ENCODE assay signal across 1 cellular context in the genomic region with DNA sequence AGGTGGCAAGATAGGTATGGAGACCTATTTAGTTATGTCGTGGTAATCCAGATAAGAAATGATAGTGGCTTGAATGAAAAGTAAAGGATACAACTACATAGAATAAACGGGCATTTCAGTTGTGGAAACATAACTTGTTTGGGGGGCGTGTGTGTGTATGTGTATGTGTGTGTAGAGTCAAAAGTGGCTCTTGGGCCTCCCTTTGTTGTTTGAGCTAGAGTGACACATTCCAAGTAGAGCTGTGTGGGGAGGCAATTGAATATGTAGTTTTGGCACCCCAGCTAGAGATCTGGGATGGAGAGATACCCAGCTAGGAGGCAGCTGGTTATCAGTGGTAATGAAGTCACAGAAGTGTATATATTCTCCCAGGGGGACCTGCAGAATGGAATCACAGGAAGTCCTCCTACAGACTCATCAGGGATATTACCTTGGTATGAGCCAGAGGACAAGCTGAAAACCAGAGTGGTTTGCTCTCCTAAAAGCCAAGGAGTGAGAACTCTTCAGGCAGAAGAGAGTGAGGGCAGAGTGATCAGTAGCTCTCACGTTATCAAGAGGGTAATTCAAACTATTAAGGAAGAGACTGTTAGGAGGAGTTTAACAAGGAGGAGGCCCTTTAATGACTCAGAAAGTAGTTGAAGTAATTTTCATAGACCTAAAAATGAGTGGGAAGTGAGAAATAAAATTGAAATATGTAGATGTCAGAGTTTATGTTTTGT.
TF ChIP-seq lines count a peak whose summit lies in the region.

No MANE protein-coding gene starts in this region.

TF ChIP-seq in K562, 482 proteins besides CTCF, POLR2A, EP300 and RAD21 (continued from another document and continues in another):
- TF ChIP-seq, protein P1, sequence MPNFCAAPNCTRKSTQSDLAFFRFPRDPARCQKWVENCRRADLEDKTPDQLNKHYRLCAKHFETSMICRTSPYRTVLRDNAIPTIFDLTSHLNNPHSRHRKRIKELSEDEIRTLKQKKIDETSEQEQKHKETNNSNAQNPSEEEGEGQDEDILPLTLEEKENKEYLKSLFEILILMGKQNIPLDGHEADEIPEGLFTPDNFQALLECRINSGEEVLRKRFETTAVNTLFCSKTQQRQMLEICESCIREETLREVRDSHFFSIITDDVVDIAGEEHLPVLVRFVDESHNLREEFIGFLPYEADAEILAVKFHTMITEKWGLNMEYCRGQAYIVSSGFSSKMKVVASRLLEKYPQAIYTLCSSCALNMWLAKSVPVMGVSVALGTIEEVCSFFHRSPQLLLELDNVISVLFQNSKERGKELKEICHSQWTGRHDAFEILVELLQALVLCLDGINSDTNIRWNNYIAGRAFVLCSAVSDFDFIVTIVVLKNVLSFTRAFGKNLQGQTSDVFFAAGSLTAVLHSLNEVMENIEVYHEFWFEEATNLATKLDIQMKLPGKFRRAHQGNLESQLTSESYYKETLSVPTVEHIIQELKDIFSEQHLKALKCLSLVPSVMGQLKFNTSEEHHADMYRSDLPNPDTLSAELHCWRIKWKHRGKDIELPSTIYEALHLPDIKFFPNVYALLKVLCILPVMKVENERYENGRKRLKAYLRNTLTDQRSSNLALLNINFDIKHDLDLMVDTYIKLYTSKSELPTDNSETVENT (CRISPR knock-in tag; IDR thresholded peaks at IDR 0.05) = no peak
- TF ChIP-seq ZNF639 (CRISPR knock-in tag; conservative IDR thresholded peaks at IDR 0.05 in 1 of 2, IDR thresholded peaks at IDR 0.05 in 1 of 2) (0 out of 4 replicates have a peak, but pooled peaks of 1 of the 2 experiments have one; percentile 47), HDAC1 (IDR thresholded peaks at IDR 0.05) (peak; percentile 7 to 73; a peak in 3 of 4 replicates), JUN (IDR thresholded peaks at IDR 0.05; ENCODE audit: borderline replicate concordance, low read depth, low read length) (peak; percentile 58), JUN (CRISPR knock-in tag; IDR thresholded peaks at IDR 0.05; ENCODE audit: borderline replicate concordance) (no peak), SMAD3 (CRISPR knock-in tag; conservative IDR thresholded peaks at IDR 0.05) (no peak), ZFP1 (CRISPR knock-in tag; IDR thresholded peaks at IDR 0.05) (no peak), CCAR2 (IDR thresholded peaks at IDR 0.05; ENCODE audit: low read depth, low read length) (no peak), GTF2E2 (tag; IDR thresholded peaks at IDR 0.05) (no peak), KLF13 (tag; IDR thresholded peaks at IDR 0.05; ENCODE audit: borderline replicate concordance, low read depth) (no peak), POU5F1 (IDR thresholded peaks at IDR 0.05; ENCODE audit: borderline replicate concordance, low read depth, low read length, partially characterized antibody) (no peak), NCOA2 (IDR thresholded peaks at IDR 0.05; ENCODE audit: partially characterized antibody in 2 of 2) (no peak), MYBL2 (IDR thresholded peaks at IDR 0.05; ENCODE audit: low read depth) (no peak), MYBL2 (CRISPR knock-in tag; IDR thresholded peaks at IDR 0.05; ENCODE audit: borderline replicate concordance) (no peak), RUNX1 (IDR thresholded peaks at IDR 0.05; ENCODE audit: low read depth) (0 out of 2 replicates have a peak, but pooled peaks have one; percentile 69), EWSR1 (IDR thresholded peaks at IDR 0.05; ENCODE audit: borderline replicate concordance, low read depth, partially characterized antibody) (no peak), WHSC1 (IDR thresholded peaks at IDR 0.05; ENCODE audit: low read length) (no peak), ZC3H8 (IDR thresholded peaks at IDR 0.05) (no peak), CREBBP (IDR thresholded peaks at IDR 0.05; ENCODE audit: low read depth, low read length) (no peak), ZNF76 (CRISPR knock-in tag; IDR thresholded peaks at IDR 0.05; ENCODE audit: borderline replicate concordance) (no peak), SUPT5H (IDR thresholded peaks at IDR 0.05) (peak; percentile 49), ZNF280B (CRISPR knock-in tag; IDR thresholded peaks at IDR 0.05) (no peak), TBP (optimal IDR thresholded peaks at IDR 0.05; ENCODE audit: low read depth, low read length) (peak; percentile 67), TFE3 (CRISPR knock-in tag; IDR thresholded peaks at IDR 0.05) (no peak), ZSCAN32 (CRISPR knock-in tag; IDR thresholded peaks at IDR 0.05) (no peak), EZH2 (IDR thresholded peaks at IDR 0.05; ENCODE audit: borderline replicate concordance, low read depth, low read length) (no peak), PHB (CRISPR knock-in tag; IDR thresholded peaks at IDR 0.05) (no peak), ASH1L (IDR thresholded peaks at IDR 0.05; ENCODE audit: borderline replicate concordance, low read depth, partially characterized antibody) (no peak), PREB (CRISPR knock-in tag; IDR thresholded peaks at IDR 0.05) (no peak), SRSF7 (optimal IDR thresholded peaks at IDR 0.05; ENCODE audit: low read depth, low read length) (no peak), RFX1 (IDR thresholded peaks at IDR 0.05) (no peak), NCOA4 (IDR thresholded peaks at IDR 0.05; ENCODE audit: partially characterized antibody) (peak; percentile 43), ZNF717 (CRISPR knock-in tag; IDR thresholded peaks at IDR 0.05) (no peak), SMARCB1 (IDR thresholded peaks at IDR 0.05; ENCODE audit: insufficient read length, low read depth) (no peak), ZNF184 (CRISPR knock-in tag; IDR thresholded peaks at IDR 0.05) (no peak), ARNT (IDR thresholded peaks at IDR 0.05) (peak; percentile 83; a peak in 3 of 4 replicates), ZBTB7A (IDR thresholded peaks at IDR 0.05; ENCODE audit: borderline replicate concordance, control insufficient read depth, low read depth, low read length) (no peak)
- TF ChIP-seq, protein P2, sequence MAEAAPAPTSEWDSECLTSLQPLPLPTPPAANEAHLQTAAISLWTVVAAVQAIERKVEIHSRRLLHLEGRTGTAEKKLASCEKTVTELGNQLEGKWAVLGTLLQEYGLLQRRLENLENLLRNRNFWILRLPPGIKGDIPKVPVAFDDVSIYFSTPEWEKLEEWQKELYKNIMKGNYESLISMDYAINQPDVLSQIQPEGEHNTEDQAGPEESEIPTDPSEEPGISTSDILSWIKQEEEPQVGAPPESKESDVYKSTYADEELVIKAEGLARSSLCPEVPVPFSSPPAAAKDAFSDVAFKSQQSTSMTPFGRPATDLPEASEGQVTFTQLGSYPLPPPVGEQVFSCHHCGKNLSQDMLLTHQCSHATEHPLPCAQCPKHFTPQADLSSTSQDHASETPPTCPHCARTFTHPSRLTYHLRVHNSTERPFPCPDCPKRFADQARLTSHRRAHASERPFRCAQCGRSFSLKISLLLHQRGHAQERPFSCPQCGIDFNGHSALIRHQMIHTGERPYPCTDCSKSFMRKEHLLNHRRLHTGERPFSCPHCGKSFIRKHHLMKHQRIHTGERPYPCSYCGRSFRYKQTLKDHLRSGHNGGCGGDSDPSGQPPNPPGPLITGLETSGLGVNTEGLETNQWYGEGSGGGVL (CRISPR knock-in tag; IDR thresholded peaks at IDR 0.05) = no peak
- TF ChIP-seq, protein P3, sequence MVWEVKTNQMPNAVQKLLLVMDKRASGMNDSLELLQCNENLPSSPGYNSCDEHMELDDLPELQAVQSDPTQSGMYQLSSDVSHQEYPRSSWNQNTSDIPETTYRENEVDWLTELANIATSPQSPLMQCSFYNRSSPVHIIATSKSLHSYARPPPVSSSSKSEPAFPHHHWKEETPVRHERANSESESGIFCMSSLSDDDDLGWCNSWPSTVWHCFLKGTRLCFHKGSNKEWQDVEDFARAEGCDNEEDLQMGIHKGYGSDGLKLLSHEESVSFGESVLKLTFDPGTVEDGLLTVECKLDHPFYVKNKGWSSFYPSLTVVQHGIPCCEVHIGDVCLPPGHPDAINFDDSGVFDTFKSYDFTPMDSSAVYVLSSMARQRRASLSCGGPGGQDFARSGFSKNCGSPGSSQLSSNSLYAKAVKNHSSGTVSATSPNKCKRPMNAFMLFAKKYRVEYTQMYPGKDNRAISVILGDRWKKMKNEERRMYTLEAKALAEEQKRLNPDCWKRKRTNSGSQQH (CRISPR knock-in tag; IDR thresholded peaks at IDR 0.05) = no peak
- TF ChIP-seq, protein P4, sequence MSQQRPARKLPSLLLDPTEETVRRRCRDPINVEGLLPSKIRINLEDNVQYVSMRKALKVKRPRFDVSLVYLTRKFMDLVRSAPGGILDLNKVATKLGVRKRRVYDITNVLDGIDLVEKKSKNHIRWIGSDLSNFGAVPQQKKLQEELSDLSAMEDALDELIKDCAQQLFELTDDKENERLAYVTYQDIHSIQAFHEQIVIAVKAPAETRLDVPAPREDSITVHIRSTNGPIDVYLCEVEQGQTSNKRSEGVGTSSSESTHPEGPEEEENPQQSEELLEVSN (IDR thresholded peaks at IDR 0.05; ENCODE audit: borderline replicate concordance in 1 of 2, extremely low read depth in 1 of 2, insufficient read depth in 1 of 2, insufficient read length in 1 of 2, low read depth in 1 of 2, low read length in 1 of 2, poor library complexity in 1 of 2, severe bottlenecking in 1 of 2) = no peak
- TF ChIP-seq, protein P5, sequence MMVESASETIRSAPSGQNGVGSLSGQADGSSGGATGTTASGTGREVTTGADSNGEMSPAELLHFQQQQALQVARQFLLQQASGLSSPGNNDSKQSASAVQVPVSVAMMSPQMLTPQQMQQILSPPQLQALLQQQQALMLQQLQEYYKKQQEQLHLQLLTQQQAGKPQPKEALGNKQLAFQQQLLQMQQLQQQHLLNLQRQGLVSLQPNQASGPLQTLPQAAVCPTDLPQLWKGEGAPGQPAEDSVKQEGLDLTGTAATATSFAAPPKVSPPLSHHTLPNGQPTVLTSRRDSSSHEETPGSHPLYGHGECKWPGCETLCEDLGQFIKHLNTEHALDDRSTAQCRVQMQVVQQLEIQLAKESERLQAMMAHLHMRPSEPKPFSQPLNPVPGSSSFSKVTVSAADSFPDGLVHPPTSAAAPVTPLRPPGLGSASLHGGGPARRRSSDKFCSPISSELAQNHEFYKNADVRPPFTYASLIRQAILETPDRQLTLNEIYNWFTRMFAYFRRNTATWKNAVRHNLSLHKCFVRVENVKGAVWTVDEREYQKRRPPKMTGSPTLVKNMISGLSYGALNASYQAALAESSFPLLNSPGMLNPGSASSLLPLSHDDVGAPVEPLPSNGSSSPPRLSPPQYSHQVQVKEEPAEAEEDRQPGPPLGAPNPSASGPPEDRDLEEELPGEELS (CRISPR knock-in tag; IDR thresholded peaks at IDR 0.05; ENCODE audit: borderline replicate concordance) = no peak
- TF ChIP-seq, protein P6, sequence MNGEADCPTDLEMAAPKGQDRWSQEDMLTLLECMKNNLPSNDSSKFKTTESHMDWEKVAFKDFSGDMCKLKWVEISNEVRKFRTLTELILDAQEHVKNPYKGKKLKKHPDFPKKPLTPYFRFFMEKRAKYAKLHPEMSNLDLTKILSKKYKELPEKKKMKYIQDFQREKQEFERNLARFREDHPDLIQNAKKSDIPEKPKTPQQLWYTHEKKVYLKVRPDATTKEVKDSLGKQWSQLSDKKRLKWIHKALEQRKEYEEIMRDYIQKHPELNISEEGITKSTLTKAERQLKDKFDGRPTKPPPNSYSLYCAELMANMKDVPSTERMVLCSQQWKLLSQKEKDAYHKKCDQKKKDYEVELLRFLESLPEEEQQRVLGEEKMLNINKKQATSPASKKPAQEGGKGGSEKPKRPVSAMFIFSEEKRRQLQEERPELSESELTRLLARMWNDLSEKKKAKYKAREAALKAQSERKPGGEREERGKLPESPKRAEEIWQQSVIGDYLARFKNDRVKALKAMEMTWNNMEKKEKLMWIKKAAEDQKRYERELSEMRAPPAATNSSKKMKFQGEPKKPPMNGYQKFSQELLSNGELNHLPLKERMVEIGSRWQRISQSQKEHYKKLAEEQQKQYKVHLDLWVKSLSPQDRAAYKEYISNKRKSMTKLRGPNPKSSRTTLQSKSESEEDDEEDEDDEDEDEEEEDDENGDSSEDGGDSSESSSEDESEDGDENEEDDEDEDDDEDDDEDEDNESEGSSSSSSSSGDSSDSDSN (IDR thresholded peaks at IDR 0.05; ENCODE audit: borderline replicate concordance in 1 of 2, low read depth in 2 of 2, low read length in 2 of 2) = no peak
- TF ChIP-seq, protein P7, sequence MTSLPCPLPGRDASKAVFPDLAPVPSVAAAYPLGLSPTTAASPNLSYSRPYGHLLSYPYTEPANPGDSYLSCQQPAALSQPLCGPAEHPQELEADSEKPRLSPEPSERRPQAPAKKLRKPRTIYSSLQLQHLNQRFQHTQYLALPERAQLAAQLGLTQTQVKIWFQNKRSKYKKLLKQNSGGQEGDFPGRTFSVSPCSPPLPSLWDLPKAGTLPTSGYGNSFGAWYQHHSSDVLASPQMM (CRISPR knock-in tag; IDR thresholded peaks at IDR 0.05) = no peak
